17 cellular contexts compared by ENCODE assay signal in genomic region chr19:43636121-43636683, GRCh38. TPM values are rescaled to one million over a fixed set of nuclear protein-coding genes. Genes with fewer than 3 reads are reported as not detected.
DNase-seq lines count a peak whose midpoint lies in the region; ATAC-seq, FAIRE-seq and TF ChIP-seq lines count a peak whose summit lies in the region.
"Had no signal": no experiment of that assay in that cellular context is flagged by ENCODE, and none has a peak within 500 bp of the region (broad histone marks: within the 10 kb centered on the region; RNA-seq: fewer than 3 reads in every experiment).

No MANE protein-coding gene starts in this region.

- TF ChIP-seq EP300 in K562 (IDR thresholded peaks at IDR 0.05; ENCODE audit: low read length) = no peak

- H3K4me2 ChIP-seq in K562 (ENCODE audit: insufficient read depth, low read length) = no peak overlapping the region

- no peak overlapping the region for H3K27ac ChIP-seq in K562 (ENCODE audit: extremely low read depth, low read depth, low read length)
- H3K27ac ChIP-seq: left ventricle myocardium inferior had no signal

- H3K79me2 ChIP-seq in K562 (ENCODE audit: control insufficient read depth, insufficient read depth, low read length) = no peaks in the 10 kb centered on the region

- TF ChIP-seq CTCF in K562 (IDR thresholded peaks at IDR 0.05 in 2 of 3, conservative IDR thresholded peaks at IDR 0.05 in 1 of 3; ENCODE audit: insufficient read depth in 2 of 3, low read depth in 1 of 3, low read length in 3 of 3) = no peak
- TF ChIP-seq CTCF in retinal pigment epithelial cell (conservative IDR thresholded peaks at IDR 0.05; ENCODE audit: low read depth, low read length) = no peak

- 55% methylated on average over 11 of the region's 14 CpGs for WGBS in K562 (ENCODE audit: insufficient coverage, low coverage, missing lambda C conversion rate)

- H3K9me1 ChIP-seq in K562 (ENCODE audit: control insufficient read depth, insufficient read depth, low read length) = no peaks in the 10 kb centered on the region

- no peak overlapping the region for H2AFZ ChIP-seq in K562 (ENCODE audit: low read depth, low read length)

- H3K36me3 ChIP-seq in H7 (replicated peaks; ENCODE audit: control insufficient read depth, insufficient read depth, low read length) (no peaks in the 10 kb centered on the region), K562 (ENCODE audit: control insufficient read depth, insufficient read depth, low read length) (no peaks in the 10 kb centered on the region)
- H3K36me3 ChIP-seq: left ventricle myocardium inferior, prostate gland had no signal

- H3K9ac ChIP-seq in K562 (ENCODE audit: insufficient read depth in 1 of 2, low read depth in 2 of 2, low read length in 2 of 2) = peak overlapping the region in 1 of 2 experiments; percentile 37; a peak in 2 of 4 replicates

- no peak for TF ChIP-seq POLR2A in K562 (conservative IDR thresholded peaks at IDR 0.05)

- BruUV-seq in K562 (replicated peaks; lab: Mats Ljungman, UMichigan) = no TSS peak

- in situ Hi-C loops in K562 (cut with MboI) = no loop called here

- no peak for TF ChIP-seq RAD21 in K562 (CRISPR knock-in tag; conservative IDR thresholded peaks at IDR 0.05 in 1 of 2, IDR thresholded peaks at IDR 0.05 in 1 of 2)

- no peak for FAIRE-seq in K562 (lab: Jason Lieb, UNC)
- FAIRE-seq: frontal cortex had no signal

- POLR2A ChIA-PET in K562 (lab: Yijun Ruan, JAX) = interaction anchor here (0.6 kb wide), 1 partner anchor 176 kb away, joined by 3 read pairs; no protein-coding TSS in a partner anchor

- H3K4me1 ChIP-seq in K562 (replicated peaks in 1 of 2; ENCODE audit: control insufficient read depth in 2 of 2, insufficient read depth in 2 of 2, low read length in 2 of 2) = peaks cover 18 to 34% of the 10 kb centered on the region in 2 experiments; a peak in 4 of 5 replicates

- H3K27me3 ChIP-seq in H7 (ENCODE audit: control insufficient read depth, insufficient read depth, low read length) (peaks cover 44% of the 10 kb centered on the region), K562 (ENCODE audit: control insufficient read depth in 2 of 2, insufficient read depth in 2 of 2, low read length in 2 of 2) (peaks cover 9% of the 10 kb centered on the region in 2 experiments)

- CTCF ChIA-PET in K562 (lab: Yijun Ruan, JAX; ENCODE audit: low intra/inter-chr PET ratio) = no interaction called here

- intact Hi-C loops in K562 (cut with micrococcal nuclease) = no loop called here

- H3K4me3 ChIP-seq in H7 (ENCODE audit: insufficient read depth, low read depth, low read length) (no peak overlapping the region), K562 (no peak overlapping the region), retinal pigment epithelial cell (ENCODE audit: low read length) (peak overlapping the region; percentile 3)
- H3K4me3 ChIP-seq: prostate gland had no signal

- DNase-seq in H7 (peak; percentile 69), K562 (ENCODE audit: extremely low read depth in 1 of 4, low spot score in 3 of 4) (peak in 1 of 4 experiments; percentile 27), kidney tubule cell (ENCODE audit: low spot score) (peak; percentile 20), retinal pigment epithelial cell (ENCODE audit: low read depth) (peak; percentile 51), NCI-H146 treated with DMSO at 0.1 percent for 48 hours (lab: John Stamatoyannopoulos, UW; ENCODE audit: unreplicated experiment) (no peak), DMS79 (lab: John Stamatoyannopoulos, UW) (no peak), cerebellar cortex (ENCODE audit: low spot score) (no peak)
- DNase-seq: activated CD8-positive, alpha-beta memory T cell treated with anti-CD3 and anti-CD28 coated beads, Interleukin-2, amount 50 U/mL, for 48 hours; effector CD4-positive, alpha-beta T cell; left ventricle myocardium inferior; NCI-H2171 treated with DMSO at 0.1 percent for 48 hours; stimulated activated CD4-positive, alpha-beta T cell treated with anti-CD3 and anti-CD28 coated beads, Interleukin-4, amount 100 ng/mL, for 4 hours; stimulated activated naive CD8-positive, alpha-beta T cell treated with anti-CD3 and anti-CD28 coated beads, Interleukin-15, Interleukin-2, amounts not matched to agents 100 U/mL and 50 U/mL, for 24 hours had no signal

- no peaks in the 10 kb centered on the region for H4K20me1 ChIP-seq in K562 (replicated peaks; ENCODE audit: control insufficient read depth, insufficient read depth, low read length)

- no peak for ATAC-seq in K562
- ATAC-seq in HG03378 (IDR thresholded peaks at IDR 0.05; ENCODE audit: unreplicated experiment) = no peak
- ATAC-seq: SK-N-SH treated with all-trans-retinoic acid at 6 μM for 48 hours; stimulated activated naive CD8-positive, alpha-beta T cell treated with anti-CD3 and anti-CD28 coated beads, Interleukin-15, Interleukin-2, amounts not matched to agents 100 U/mL and 50 U/mL, for 24 hours had no signal

- H3K9me3 ChIP-seq in K562 (replicated peaks; ENCODE audit: control insufficient read depth, insufficient read depth, low read depth, low read length) = no peaks in the 10 kb centered on the region
- H3K9me3 ChIP-seq: left ventricle myocardium inferior, prostate gland had no signal

RNA-seq across cellular contexts. Expression of gene CADM4, which starts 3.4 kb away (rescaled TPM):
- 9.9 and 12.3 TPM in 2 replicates for total RNA-seq in H7 (2014; rRNA removed; shearing (Covaris generic))
- 2.0 and 2.5 TPM in 2 replicates for total RNA-seq in K562 (2011; cell fraction: chromatin; rRNA removed; ENCODE audit: low replicate concordance)
- total RNA-seq in K562 (2011; cell fraction: nucleolus; rRNA removed) = 2.6 and 7.0 TPM in 2 replicates
- total RNA-seq in K562 (2011; cell fraction: nucleoplasm; rRNA removed) = 0.99 and 4.5 TPM in 2 replicates
- 1.8 and 2.5 TPM in 2 replicates for total RNA-seq in K562 (2014; rRNA removed)
- 0.61 and 0.87 TPM in 2 replicates for total RNA-seq in K562 (2014; rRNA removed; fragmentation: Illumina TruSeq; extraction: Trizol)
- 0.72 and 1.2 TPM in 2 replicates for total RNA-seq in K562 (2015; rRNA removed; fragmentation: Illumina TruSeq; extraction: Trizol)
- 1.9 and 2.3 TPM in 2 replicates for total RNA-seq in K562 (2021)
- polyA plus RNA-seq in K562 (2011; rRNA removed) = 1.4 and 2.1 TPM in 2 replicates
- polyA plus RNA-seq in K562 (2011; cell fraction: cytosol; rRNA removed) = 1.9 and 3.5 TPM in 2 replicates
- polyA plus RNA-seq in K562 (2011; cell fraction: nucleus; rRNA removed) = 1.1 and 2.4 TPM in 2 replicates
- 2.1 and 2.5 TPM in 2 replicates for polyA plus RNA-seq in K562 (2012)
- polyA plus RNA-seq in K562 (2014; fragmentation: Illumina TruSeq; extraction: Trizol) = 1.3 and 2.2 TPM in 2 replicates
- under 1 TPM; 0.03 to 0.13 TPM for polyA plus RNA-seq in K562 (2014; fragmentation: Nextera tagmentation; extraction: Ambion mirVana)
- 1.7 and 4.6 TPM in 2 replicates for polyA plus RNA-seq in K562 (2014; rRNA removed)
- polyA minus RNA-seq in K562 (2011; rRNA and poly(A)+ RNA removed) = 0.30 and 0.32 TPM in 2 replicates
- 0.86 and 1.5 TPM in 2 replicates for polyA minus RNA-seq in K562 (2011; cell fraction: cytosol; rRNA and poly(A)+ RNA removed)
- 0.54 and 0.89 TPM in 2 replicates for polyA minus RNA-seq in K562 (2011; cell fraction: nucleus; rRNA and poly(A)+ RNA removed)

RNA-seq across cellular contexts. Expression of gene ZNF428, which starts 16.8 kb away (rescaled TPM):
- 59.0 and 70.5 TPM in 2 replicates for total RNA-seq in H7 (2014; rRNA removed; shearing (Covaris generic))
- total RNA-seq in K562 (2011; cell fraction: chromatin; rRNA removed; ENCODE audit: low replicate concordance) = 6.3 and 13.9 TPM in 2 replicates
- 8.6 and 12.7 TPM in 2 replicates for total RNA-seq in K562 (2011; cell fraction: nucleolus; rRNA removed)
- total RNA-seq in K562 (2011; cell fraction: nucleoplasm; rRNA removed) = 10.1 and 10.3 TPM in 2 replicates
- total RNA-seq in K562 (2014; rRNA removed) (85.7 and 86.9 TPM in 2 replicates), K562 (2014; rRNA removed; fragmentation: Illumina TruSeq; extraction: Trizol) (8.4 and 8.8 TPM in 2 replicates), K562 (2015; rRNA removed; fragmentation: Illumina TruSeq; extraction: Trizol) (27.5 and 30.4 TPM in 2 replicates), K562 (2021) (42.2 and 49.2 TPM in 2 replicates)
- polyA plus RNA-seq in K562 (2011; rRNA removed) (14.9 and 15.9 TPM in 2 replicates), K562 (2014; fragmentation: Illumina TruSeq; extraction: Trizol) (14.9 and 19.1 TPM in 2 replicates), K562 (2014; fragmentation: Nextera tagmentation; extraction: Ambion mirVana) (under 1 TPM; 0.15 to 0.23 TPM), K562 (2014; rRNA removed) (68.7 and 75.7 TPM in 2 replicates)
- 17.8 and 32.7 TPM in 2 replicates for polyA plus RNA-seq in K562 (2011; cell fraction: cytosol; rRNA removed)
- 14.2 and 15.7 TPM in 2 replicates for polyA plus RNA-seq in K562 (2011; cell fraction: nucleus; rRNA removed)
- polyA plus RNA-seq in K562 (2012) = 41.0 and 43.7 TPM in 2 replicates
- 2.5 and 3.4 TPM in 2 replicates for polyA minus RNA-seq in K562 (2011; rRNA and poly(A)+ RNA removed)
- 4.3 and 6.7 TPM in 2 replicates for polyA minus RNA-seq in K562 (2011; cell fraction: cytosol; rRNA and poly(A)+ RNA removed)
- polyA minus RNA-seq in K562 (2011; cell fraction: nucleus; rRNA and poly(A)+ RNA removed) = 4.3 and 6.9 TPM in 2 replicates

RNA-seq across cellular contexts. Expression of gene SRRM5, which starts 24.3 kb away (rescaled TPM):
- total RNA-seq in H7 (2014; rRNA removed; shearing (Covaris generic)) = 0.21 and 0.26 TPM in 2 replicates
- total RNA-seq in K562 (2011; cell fraction: chromatin; rRNA removed; ENCODE audit: low replicate concordance) = 1.0 and 1.2 TPM in 2 replicates
- total RNA-seq in K562 (2011; cell fraction: nucleolus; rRNA removed) = 0.33 TPM in 1 of 2 replicates, not detected in the other
- total RNA-seq in K562 (2011; cell fraction: nucleoplasm; rRNA removed) = 0.23 and 0.29 TPM in 2 replicates
- total RNA-seq in K562 (2014; rRNA removed) = 0.08 and 0.09 TPM in 2 replicates
- 0.13 and 0.25 TPM in 2 replicates for total RNA-seq in K562 (2014; rRNA removed; fragmentation: Illumina TruSeq; extraction: Trizol)
- total RNA-seq in K562 (2015; rRNA removed; fragmentation: Illumina TruSeq; extraction: Trizol) = 0.08 and 0.18 TPM in 2 replicates
- 0.11 and 0.18 TPM in 2 replicates for total RNA-seq in K562 (2021)
- polyA plus RNA-seq in K562 (2011; rRNA removed) = 0.10 and 0.18 TPM in 2 replicates
- 0.01 and 0.03 TPM in 2 replicates for polyA plus RNA-seq in K562 (2011; cell fraction: cytosol; rRNA removed)
- 0.29 and 0.67 TPM in 2 replicates for polyA plus RNA-seq in K562 (2011; cell fraction: nucleus; rRNA removed)
- 0.26 and 0.37 TPM in 2 replicates for polyA plus RNA-seq in K562 (2012)
- 0.43 and 0.45 TPM in 2 replicates for polyA plus RNA-seq in K562 (2014; fragmentation: Illumina TruSeq; extraction: Trizol)
- polyA plus RNA-seq in K562 (2014; fragmentation: Nextera tagmentation; extraction: Ambion mirVana) = not detected
- polyA plus RNA-seq in K562 (2014; rRNA removed) = 0.25 and 0.36 TPM in 2 replicates
- 0.12 TPM in 1 of 2 replicates, not detected in the other for polyA minus RNA-seq in K562 (2011; rRNA and poly(A)+ RNA removed)
- not detected in 2 replicates for polyA minus RNA-seq in K562 (2011; cell fraction: cytosol; rRNA and poly(A)+ RNA removed)
- 0.22 TPM in 1 of 2 replicates, not detected in the other for polyA minus RNA-seq in K562 (2011; cell fraction: nucleus; rRNA and poly(A)+ RNA removed)
- total RNA-seq: frontal cortex had no signal

RNA-seq across cellular contexts. Expression of gene PLAUR, which starts 33.8 kb away (rescaled TPM):
- total RNA-seq in H7 (2014; rRNA removed; shearing (Covaris generic)) = 16.9 and 31.0 TPM in 2 replicates
- total RNA-seq in K562 (2011; cell fraction: chromatin; rRNA removed; ENCODE audit: low replicate concordance) = 40.8 and 45.7 TPM in 2 replicates
- 32.8 and 41.9 TPM in 2 replicates for total RNA-seq in K562 (2011; cell fraction: nucleolus; rRNA removed)
- total RNA-seq in K562 (2011; cell fraction: nucleoplasm; rRNA removed) = 31.3 and 41.4 TPM in 2 replicates
- total RNA-seq in K562 (2014; rRNA removed) (13.1 and 15.6 TPM in 2 replicates), K562 (2014; rRNA removed; fragmentation: Illumina TruSeq; extraction: Trizol) (6.9 and 8.1 TPM in 2 replicates), K562 (2015; rRNA removed; fragmentation: Illumina TruSeq; extraction: Trizol) (10.8 and 12.4 TPM in 2 replicates), K562 (2021) (10.8 and 12.9 TPM in 2 replicates)
- polyA plus RNA-seq in K562 (2011; rRNA removed) (8.4 and 17.5 TPM in 2 replicates), K562 (2014; fragmentation: Illumina TruSeq; extraction: Trizol) (13.6 and 14.4 TPM in 2 replicates), K562 (2014; fragmentation: Nextera tagmentation; extraction: Ambion mirVana) (10 to 100 TPM in 1 of 2 experiments, 1 to 10 TPM in 1; 7.0 to 10.9 TPM), K562 (2014; rRNA removed) (14.3 and 16.2 TPM in 2 replicates)
- 15.3 and 17.9 TPM in 2 replicates for polyA plus RNA-seq in K562 (2011; cell fraction: cytosol; rRNA removed)
- 30.9 and 37.0 TPM in 2 replicates for polyA plus RNA-seq in K562 (2011; cell fraction: nucleus; rRNA removed)
- 14.7 and 23.9 TPM in 2 replicates for polyA plus RNA-seq in K562 (2012)
- 10.0 and 14.3 TPM in 2 replicates for polyA minus RNA-seq in K562 (2011; rRNA and poly(A)+ RNA removed)
- polyA minus RNA-seq in K562 (2011; cell fraction: cytosol; rRNA and poly(A)+ RNA removed) = 6.2 and 8.2 TPM in 2 replicates
- 6.2 and 11.0 TPM in 2 replicates for polyA minus RNA-seq in K562 (2011; cell fraction: nucleus; rRNA and poly(A)+ RNA removed)

RNA-seq across cellular contexts. Expression of gene ZNF576, which starts 39.8 kb away (rescaled TPM):
- total RNA-seq in H7 (2014; rRNA removed; shearing (Covaris generic)) = 12.3 and 18.6 TPM in 2 replicates
- 16.8 and 39.5 TPM in 2 replicates for total RNA-seq in K562 (2011; cell fraction: chromatin; rRNA removed; ENCODE audit: low replicate concordance)
- total RNA-seq in K562 (2011; cell fraction: nucleolus; rRNA removed) = 33.8 and 38.9 TPM in 2 replicates
- total RNA-seq in K562 (2011; cell fraction: nucleoplasm; rRNA removed) = 35.0 and 41.2 TPM in 2 replicates
- total RNA-seq in K562 (2014; rRNA removed) = 7.1 and 16.2 TPM in 2 replicates
- total RNA-seq in K562 (2014; rRNA removed; fragmentation: Illumina TruSeq; extraction: Trizol) = 5.6 and 6.8 TPM in 2 replicates
- total RNA-seq in K562 (2015; rRNA removed; fragmentation: Illumina TruSeq; extraction: Trizol) = 8.8 and 9.9 TPM in 2 replicates
- total RNA-seq in K562 (2021) = 14.2 and 18.2 TPM in 2 replicates
- 7.3 and 9.7 TPM in 2 replicates for polyA plus RNA-seq in K562 (2011; rRNA removed)
- polyA plus RNA-seq in K562 (2011; cell fraction: cytosol; rRNA removed) = 14.2 and 34.8 TPM in 2 replicates
- 10.6 and 13.3 TPM in 2 replicates for polyA plus RNA-seq in K562 (2011; cell fraction: nucleus; rRNA removed)
- 12.8 and 12.9 TPM in 2 replicates for polyA plus RNA-seq in K562 (2012)
- polyA plus RNA-seq in K562 (2014; fragmentation: Illumina TruSeq; extraction: Trizol) = 12.5 and 12.7 TPM in 2 replicates
- 10 to 100 TPM; 12.2 to 18.2 TPM for polyA plus RNA-seq in K562 (2014; fragmentation: Nextera tagmentation; extraction: Ambion mirVana)
- 12.8 and 17.4 TPM in 2 replicates for polyA plus RNA-seq in K562 (2014; rRNA removed)
- polyA minus RNA-seq in K562 (2011; rRNA and poly(A)+ RNA removed) = 6.4 and 8.1 TPM in 2 replicates
- polyA minus RNA-seq in K562 (2011; cell fraction: cytosol; rRNA and poly(A)+ RNA removed) = 5.5 and 6.7 TPM in 2 replicates
- 12.8 and 16.1 TPM in 2 replicates for polyA minus RNA-seq in K562 (2011; cell fraction: nucleus; rRNA and poly(A)+ RNA removed)

Comparison
In these comparisons a context has a peak if more than half of its experiments do, and no peak if none do; other contexts are left out.
1. DNase-seq: peak in H7 (single experiment), kidney tubule cell (single experiment) and retinal pigment epithelial cell (single experiment); none in NCI-H146 treated with DMSO at 0.1 percent for 48 hours (single experiment), DMS79 (single experiment) and cerebellar cortex (single experiment).